Comparison of ENCODE assay signal across 10 cellular contexts in the genomic region with DNA sequence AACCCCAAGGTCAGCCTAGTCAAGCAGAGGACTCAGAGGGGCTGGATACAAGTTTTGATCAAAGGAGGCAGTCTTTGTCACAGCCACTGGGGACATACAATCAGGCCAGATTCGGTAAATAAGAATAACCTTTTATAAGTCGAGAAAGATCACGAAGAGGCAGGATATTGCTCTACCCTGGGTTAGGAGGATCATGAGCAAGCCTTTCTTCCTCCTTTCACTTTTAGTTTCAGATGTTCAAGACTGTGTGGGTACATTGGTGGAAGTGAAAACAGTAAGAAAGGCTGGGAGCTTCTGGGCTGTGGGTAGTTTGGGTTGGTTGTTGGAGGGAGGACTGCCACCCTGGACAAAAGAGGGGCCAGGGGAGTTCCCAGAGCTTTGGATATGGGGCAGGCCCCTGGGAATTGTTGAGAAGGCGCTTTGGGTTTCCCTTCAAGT.
DNase-seq lines count a peak whose midpoint lies in the region; ATAC-seq, FAIRE-seq and TF ChIP-seq lines count a peak whose summit lies in the region.
"Had no signal": no experiment of that assay in that cellular context is flagged by ENCODE, and none has a peak within 500 bp of the region (broad histone marks: within the 10 kb centered on the region; RNA-seq: fewer than 3 reads in every experiment).

No MANE protein-coding gene starts in this region.

- ATAC-seq in GM21619 (IDR thresholded peaks at IDR 0.05; ENCODE audit: unreplicated experiment) (peak; percentile 99), foreskin keratinocyte (no peak), Right ventricle myocardium superior (ENCODE audit: poor library complexity) (no peak)

- no peaks in the 10 kb centered on the region for H3F3A ChIP-seq in MM.1S (ENCODE audit: insufficient read depth, low read length)

- no peaks in the 10 kb centered on the region for H3K9me3 ChIP-seq in MM.1S (replicated peaks; ENCODE audit: insufficient read depth, low read length)

- H3K4me3 ChIP-seq in MM.1S (ENCODE audit: low read length): no peak overlapping the region

- H3K9ac ChIP-seq in MM.1S (ENCODE audit: low read length): no peak overlapping the region

- no peak overlapping the region for H3K4me2 ChIP-seq in MM.1S (ENCODE audit: low read depth, low read length)

- peak overlapping the region; percentile 94 for H3K27ac Mint-ChIP-seq in dendritic cell treated with granulocyte-macrophage colony-stimulating factor and Interleukin-4, amounts not matched to agents 40 ng/mL and 50 ng/mL, for 4 days

- no peaks in the 10 kb centered on the region for H3K36me3 ChIP-seq in MM.1S (replicated peaks; ENCODE audit: insufficient read depth, low read length)

- H4K20me1 ChIP-seq in MM.1S (ENCODE audit: insufficient read depth, low read length): no peaks in the 10 kb centered on the region

- no peaks in the 10 kb centered on the region for H3K79me2 ChIP-seq in MM.1S (ENCODE audit: low read length)

- H3K4me1 ChIP-seq in MM.1S (ENCODE audit: low read length) (no peaks in the 10 kb centered on the region), foreskin keratinocyte (no peaks in the 10 kb centered on the region)

- DNase-seq in MM.1S (peak; percentile 66), foreskin keratinocyte (no peak), NCI-H1092 (lab: John Stamatoyannopoulos, UW) (no peak), Right ventricle myocardium superior (no peak), HTR-8/SVneo (ENCODE audit: insufficient read length, low spot score) (no peak)

- peaks cover 36% of the 10 kb centered on the region for H3K4me1 Mint-ChIP-seq in dendritic cell treated with granulocyte-macrophage colony-stimulating factor and Interleukin-4, amounts not matched to agents 40 ng/mL and 50 ng/mL, for 4 days (ENCODE audit: low read depth)

- H3K9me2 ChIP-seq in MM.1S (replicated peaks; ENCODE audit: insufficient read depth, low read length): no peaks in the 10 kb centered on the region

- no peaks in the 10 kb centered on the region for H3K9me3 Mint-ChIP-seq in dendritic cell treated with granulocyte-macrophage colony-stimulating factor and Interleukin-4, amounts not matched to agents 40 ng/mL and 50 ng/mL, for 4 days

- H3K27me3 Mint-ChIP-seq in dendritic cell treated with granulocyte-macrophage colony-stimulating factor and Interleukin-4, amounts not matched to agents 40 ng/mL and 50 ng/mL, for 4 days: peaks cover 19% of the 10 kb centered on the region

- FAIRE-seq in HTR-8/SVneo (lab: Jason Lieb, UNC): no peak
- FAIRE-seq: bronchial epithelial cell had no signal

- H3K27me3 ChIP-seq in MM.1S (replicated peaks; ENCODE audit: insufficient read depth, low read length): no peaks in the 10 kb centered on the region
- H3K27me3 ChIP-seq in foreskin keratinocyte: peaks cover 2% of the 10 kb centered on the region

- no peak overlapping the region for H2AFZ ChIP-seq in MM.1S (ENCODE audit: low read length)

- TF ChIP-seq CTCF in GM12873 (IDR thresholded peaks at IDR 0.05; ENCODE audit: insufficient read depth, low read depth, low read length, missing control alignments) (peak; percentile 45), MM.1S (IDR thresholded peaks at IDR 0.05; ENCODE audit: low read length) (peak; percentile 41), foreskin keratinocyte (conservative IDR thresholded peaks at IDR 0.05) (no peak)

- H3K4me3 Mint-ChIP-seq in dendritic cell treated with granulocyte-macrophage colony-stimulating factor and Interleukin-4, amounts not matched to agents 40 ng/mL and 50 ng/mL, for 4 days: peak overlapping the region; percentile 62

- intact Hi-C loops in dendritic cell treated with granulocyte-macrophage colony-stimulating factor and Interleukin-4, amounts not matched to agents 40 ng/mL and 50 ng/mL, for 4 days (cut with micrococcal nuclease): loop anchor here (10.0 kb wide), 1 partner anchor 235 kb away; no protein-coding TSS in a partner anchor
- intact Hi-C loops in Right ventricle myocardium superior (cut with DNase I): loop anchor here (10.0 kb wide), 1 partner anchor 235 kb away; no protein-coding TSS in a partner anchor

- H3K27ac ChIP-seq in MM.1S (ENCODE audit: low read length) (no peak overlapping the region), foreskin keratinocyte (no peak overlapping the region)
- H3K27ac ChIP-seq: HL-60 had no signal

- H3K36me3 Mint-ChIP-seq in dendritic cell treated with granulocyte-macrophage colony-stimulating factor and Interleukin-4, amounts not matched to agents 40 ng/mL and 50 ng/mL, for 4 days (ENCODE audit: low read depth): no peaks in the 10 kb centered on the region
